1 cellular context compared by ENCODE assay signal in genomic region chr1:99005142-99005491, GRCh38.
TF ChIP-seq lines count a peak whose summit lies in the region.

No MANE protein-coding gene starts in this region.

TF ChIP-seq in HepG2, 621 proteins besides CTCF, POLR2A, EP300 and RAD21 (continued from another document):
- no peak for TF ChIP-seq ATF2 (CRISPR knock-in tag; IDR thresholded peaks at IDR 0.05)
- TF ChIP-seq ZFP37 (CRISPR knock-in tag; IDR thresholded peaks at IDR 0.05; ENCODE audit: borderline replicate concordance) = no peak
- TF ChIP-seq FOSL2 (CRISPR knock-in tag; IDR thresholded peaks at IDR 0.05) = no peak
- TF ChIP-seq MTA3 (CRISPR knock-in tag; IDR thresholded peaks at IDR 0.05) = no peak
- TF ChIP-seq ZXDC (CRISPR knock-in tag; IDR thresholded peaks at IDR 0.05) = no peak
- no peak for TF ChIP-seq MAFG (CRISPR knock-in tag; IDR thresholded peaks at IDR 0.05)
- TF ChIP-seq ZUFSP (CRISPR knock-in tag; IDR thresholded peaks at IDR 0.05; ENCODE audit: borderline replicate concordance) = no peak
- no peak for TF ChIP-seq SALL1 (CRISPR knock-in tag; IDR thresholded peaks at IDR 0.05)
- TF ChIP-seq ZBTB34 (CRISPR knock-in tag; IDR thresholded peaks at IDR 0.05) = no peak
- no peak for TF ChIP-seq DMTF1 (CRISPR knock-in tag; IDR thresholded peaks at IDR 0.05)
- no peak for TF ChIP-seq ZIK1 (CRISPR knock-in tag; IDR thresholded peaks at IDR 0.05; ENCODE audit: borderline replicate concordance, low read depth)
- no peak for TF ChIP-seq ZFAT (CRISPR knock-in tag; conservative IDR thresholded peaks at IDR 0.05)
- TF ChIP-seq SP140L (CRISPR knock-in tag; IDR thresholded peaks at IDR 0.05; ENCODE audit: borderline replicate concordance) = no peak
- no peak for TF ChIP-seq ZBTB25 (CRISPR knock-in tag; IDR thresholded peaks at IDR 0.05)
